In the genomic region with DNA sequence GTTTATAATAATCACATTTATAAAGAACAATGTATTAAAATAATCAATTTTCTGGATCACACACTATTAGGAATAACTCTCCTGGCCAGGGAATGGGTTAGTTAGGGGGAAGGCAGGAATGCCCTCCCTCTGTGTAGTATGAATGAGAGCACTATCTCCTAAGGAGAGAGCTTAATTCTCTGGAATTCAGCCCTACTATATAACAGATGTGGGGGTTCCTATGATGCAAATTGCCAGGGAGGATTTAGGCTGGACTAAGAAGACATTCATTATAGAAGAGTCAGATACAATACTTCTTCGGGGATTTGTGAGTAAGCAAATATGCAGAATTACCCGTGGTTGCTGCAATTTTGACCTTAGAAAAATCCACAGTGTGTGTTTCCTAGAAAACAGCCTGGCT, we compare ENCODE assay signal across 15 cellular contexts.
DNase-seq lines count a peak whose midpoint lies in the region; ATAC-seq and TF ChIP-seq lines count a peak whose summit lies in the region.
"Had no signal": no experiment of that assay in that cellular context is flagged by ENCODE, and none has a peak within 500 bp of the region (broad histone marks: within the 10 kb centered on the region; RNA-seq: fewer than 3 reads in every experiment).

No MANE protein-coding gene starts in this region.

- POLR2A ChIA-PET in naive thymus-derived CD8-positive, alpha-beta T cell (lab: Charles Lee), result no interaction called here

- H3K36me3 Mint-ChIP-seq in mesothelial cell of epicardium, result peaks cover 10% of the 10 kb centered on the region
- peaks cover 0 to 20% (median 5%) of the 10 kb centered on the region in 3 donors for H3K36me3 Mint-ChIP-seq in naive thymus-derived CD8-positive, alpha-beta T cell

- peaks cover 17% of the 10 kb centered on the region for H3K4me1 Mint-ChIP-seq in mesothelial cell of epicardium
- no peaks in the 10 kb centered on the region for H3K4me1 Mint-ChIP-seq in naive thymus-derived CD8-positive, alpha-beta T cell

- no peak for TF ChIP-seq CTCF in mesothelial cell of epicardium (IDR thresholded peaks at IDR 0.05; ENCODE audit: unreplicated experiment)

- H3K27me3 Mint-ChIP-seq in mesothelial cell of epicardium (ENCODE audit: low read depth), result no peaks in the 10 kb centered on the region
- peaks cover 0 to 7% (median 4%) of the 10 kb centered on the region in 5 donors for H3K27me3 Mint-ChIP-seq in naive thymus-derived CD8-positive, alpha-beta T cell

- peak overlapping the region; percentile 64 for H3K27ac Mint-ChIP-seq in mesothelial cell of epicardium
- no peak overlapping the region for H3K27ac Mint-ChIP-seq in naive thymus-derived CD8-positive, alpha-beta T cell

- ATAC-seq in naive thymus-derived CD8-positive, alpha-beta T cell, result no peak
- no peak for ATAC-seq in GM18861 (IDR thresholded peaks at IDR 0.05; ENCODE audit: unreplicated experiment)

- H3K9me3 Mint-ChIP-seq in mesothelial cell of epicardium, result peaks cover 34% of the 10 kb centered on the region
- peaks cover 6 to 34% (median 15%) of the 10 kb centered on the region in 9 donors for H3K9me3 Mint-ChIP-seq in naive thymus-derived CD8-positive, alpha-beta T cell

- DNase-seq in HCEC 1CT, result peak; percentile 61
- peak; percentile 77 for DNase-seq in OCI-M1 (lab: John Stamatoyannopoulos, UW)
- peak; percentile 7 for DNase-seq in foreskin melanocyte
- no peak for DNase-seq in mesothelial cell of epicardium (ENCODE audit: low spot score in 2 of 2, unreplicated experiment in 2 of 2)
- no peak for DNase-seq in stimulated activated CD4-positive, alpha-beta T cell treated with anti-CD3 and anti-CD28 coated beads, Interleukin-4, amount 100 ng/mL, for 24 hours
- DNase-seq in NCI-H128 (lab: John Stamatoyannopoulos, UW; ENCODE audit: unreplicated experiment), result no peak
- no peak for DNase-seq in naive thymus-derived CD8-positive, alpha-beta T cell
- DNase-seq: GOT3; IMR-90; Kasumi-1; NCI-H1436 treated with DMSO at 0.1 percent for 48 hours; NCI-H2081; NCI-H524 treated with DMSO at 0.1 percent for 48 hours; NK-92 treated with Interleukin-12 subunit alpha and Interleukin-12 subunit beta, amount 100 ng/mL, for 24 hours had no signal

- no peak overlapping the region for H3K4me3 Mint-ChIP-seq in mesothelial cell of epicardium
- no peak overlapping the region for H3K4me3 Mint-ChIP-seq in naive thymus-derived CD8-positive, alpha-beta T cell

Comparison
In these comparisons a context has a peak if more than half of its experiments do, and no peak if none do; other contexts are left out.
1. DNase-seq: peak in HCEC 1CT (single experiment), OCI-M1 (single experiment) and foreskin melanocyte (single experiment); none in mesothelial cell of epicardium (0 of 2), stimulated activated CD4-positive, alpha-beta T cell treated with anti-CD3 and anti-CD28 coated beads, Interleukin-4, amount 100 ng/mL, for 24 hours (single experiment), NCI-H128 (single experiment) and naive thymus-derived CD8-positive, alpha-beta T cell (0 of 10).